Comparison of ENCODE assay signal across 10 cellular contexts in the genomic region with DNA sequence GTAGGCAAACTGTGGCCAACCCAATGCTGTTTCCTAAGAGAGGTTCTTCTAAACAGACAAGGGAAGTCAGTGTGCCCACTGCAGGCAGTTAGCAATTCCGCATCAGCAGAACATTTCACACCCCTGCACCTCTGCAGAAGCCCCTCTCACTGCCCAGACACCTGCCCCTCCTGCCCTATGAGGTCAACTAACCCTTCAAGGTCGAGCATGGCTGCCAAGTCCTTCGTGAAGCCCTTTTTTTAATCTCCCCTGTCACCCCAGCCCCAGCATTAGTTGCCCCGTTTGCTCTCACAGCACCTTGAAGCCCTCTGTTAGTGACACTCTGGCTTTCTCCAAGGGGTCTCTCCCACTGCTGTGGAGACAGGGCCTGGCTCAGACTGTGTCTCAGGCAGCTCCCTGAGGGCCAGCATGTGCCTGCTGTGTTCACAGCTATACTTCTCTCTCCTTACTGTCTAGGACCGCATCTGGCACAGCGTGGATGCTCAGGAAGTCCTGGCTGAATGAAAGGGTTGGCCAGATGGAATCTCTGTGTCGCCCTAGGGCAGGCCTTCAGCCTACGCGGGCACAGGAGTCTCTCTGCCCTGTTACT. TPM values are rescaled to one million over a fixed set of nuclear protein-coding genes. Genes with fewer than 3 reads are reported as not detected.
A peak's percentile ranks its signal among the peaks of the same experiment; 100 is the strongest.
DNase-seq lines count a peak whose midpoint lies in the region; ATAC-seq and TF ChIP-seq lines count a peak whose summit lies in the region.
"Had no signal": no experiment of that assay in that cellular context is flagged by ENCODE, and none has a peak within 500 bp of the region (broad histone marks: within the 10 kb centered on the region; RNA-seq: fewer than 3 reads in every experiment).

No MANE protein-coding gene starts in this region.

- peaks cover 70% of the 10 kb centered on the region for H3K79me2 ChIP-seq in PC-9 (ENCODE audit: low read depth)

- peak overlapping the region; percentile 84 for H3K27ac Mint-ChIP-seq in Calu3 (ENCODE audit: unreplicated experiment)
- H3K27ac Mint-ChIP-seq: progenitor cell of endocrine pancreas had no signal

- TF ChIP-seq POLR2A in sigmoid colon (IDR thresholded peaks at IDR 0.05), result no peak

- intact Hi-C loops in Calu3 (cut with micrococcal nuclease; ENCODE audit: unreplicated experiment) (no loop called here), PC-9 (cut with micrococcal nuclease; ENCODE audit: unreplicated experiment) (loop anchor here (5.0 kb wide), 1 partner anchor 429 kb away; a partner anchor contains a TSS), sigmoid colon (cut with DNase I) (no loop called here)

- BruUV-seq in Calu3 (replicated peaks; lab: Mats Ljungman, UMichigan) (no TSS peak), PC-9 (replicated peaks; lab: Mats Ljungman, UMichigan) (no TSS peak)

- CTCF ChIA-PET in Calu3 (lab: Charles Lee) (interaction anchor here (0.7 to 3.3 kb wide), 3 partner anchors 11 to 24 kb away, joined by 3 to 19 read pairs (median 3); no protein-coding TSS in a partner anchor), PC-9 (lab: Charles Lee) (no interaction called here)

- H2AFZ ChIP-seq in PC-9, result no peak overlapping the region

- no peak for ATAC-seq in GM18868 (IDR thresholded peaks at IDR 0.05; ENCODE audit: unreplicated experiment)
- no peak for ATAC-seq in HG03159 (IDR thresholded peaks at IDR 0.05; ENCODE audit: unreplicated experiment)
- ATAC-seq in GM18867 (IDR thresholded peaks at IDR 0.05; ENCODE audit: unreplicated experiment), result no peak

- H3K9me3 Mint-ChIP-seq in Calu3 (ENCODE audit: low read depth, unreplicated experiment), result no peaks in the 10 kb centered on the region

- H3K4me2 ChIP-seq in PC-9, result peak overlapping the region; percentile 78

- H3K27me3 ChIP-seq in PC-9 (ENCODE audit: insufficient read depth, low read depth) (no peaks in the 10 kb centered on the region), duodenal mucosa (ENCODE audit: control insufficient read depth in 1 of 2, insufficient read depth in 2 of 2, low read length in 2 of 2) (no peaks in the 10 kb centered on the region), sigmoid colon (no peaks in the 10 kb centered on the region)

- H3K9ac ChIP-seq in duodenal mucosa (ENCODE audit: low read depth in 1 of 2, low read length in 2 of 2), result no peak overlapping the region

- WGBS in sigmoid colon, 2 donors, result 88 to 89% methylated on average over 9 of the region's 9 CpGs

- POLR2A ChIA-PET in PC-9 (lab: Charles Lee; ENCODE audit: unreplicated experiment), result interaction anchor here (0.6 kb wide), 1 partner anchor 28 kb away, joined by 7 read pairs; no protein-coding TSS in a partner anchor

- H3F3A ChIP-seq in PC-9 (ENCODE audit: insufficient read depth, low read depth), result peaks cover 84% of the 10 kb centered on the region

- H3K36me3 ChIP-seq in PC-9 (ENCODE audit: low read depth), result peaks cover 25% of the 10 kb centered on the region
- H3K36me3 ChIP-seq in duodenal mucosa (ENCODE audit: control insufficient read depth in 1 of 2, insufficient read depth in 2 of 2, low read length in 2 of 2), result peaks cover 0 to 4% of the 10 kb centered on the region in 2 donors
- no peaks in the 10 kb centered on the region for H3K36me3 ChIP-seq in sigmoid colon

- no peak for TF ChIP-seq EP300 in sigmoid colon (IDR thresholded peaks at IDR 0.05)

- no peaks in the 10 kb centered on the region for H3K9me2 ChIP-seq in PC-9 (ENCODE audit: insufficient read depth)

- H3K4me3 ChIP-seq in PC-9 (no peak overlapping the region; the same call in 1 of the 2 replicates), duodenal mucosa (ENCODE audit: low read depth in 1 of 2, low read length in 2 of 2) (no peak overlapping the region), sigmoid colon (no peak overlapping the region)

- H3K9me3 ChIP-seq in PC-9 (ENCODE audit: insufficient read depth, low read depth) (no peaks in the 10 kb centered on the region), duodenal mucosa (ENCODE audit: control insufficient read depth in 1 of 2, low read length in 2 of 2) (no peaks in the 10 kb centered on the region), sigmoid colon (no peaks in the 10 kb centered on the region)

- no peaks in the 10 kb centered on the region for H4K20me1 ChIP-seq in PC-9 (ENCODE audit: insufficient read depth)

- DNase-seq in Calu3 (no peak), PC-9 (no peak), sigmoid colon (peak; percentile 19), AG08395 (ENCODE audit: low spot score) (no peak)
- DNase-seq: SHP77 treated with DMSO at 0.1 percent for 48 hours had no signal

- H3K4me1 ChIP-seq in PC-9 (replicated peaks; ENCODE audit: insufficient read depth) (peaks cover 98% of the 10 kb centered on the region), duodenal mucosa (ENCODE audit: control insufficient read depth in 1 of 2, insufficient read depth in 2 of 2, low read length in 2 of 2) (peaks cover 82 to 86% of the 10 kb centered on the region in 2 donors), sigmoid colon (peaks cover 0 to 44% (median 42%) of the 10 kb centered on the region in 4 donors)

- H3K4me1 Mint-ChIP-seq in Calu3 (ENCODE audit: low read depth, unreplicated experiment), result peaks cover 89% of the 10 kb centered on the region

- H3K4me3 Mint-ChIP-seq in Calu3 (ENCODE audit: low read depth, unreplicated experiment), result peak overlapping the region; percentile 45

- peaks cover 85% of the 10 kb centered on the region for H3K36me3 Mint-ChIP-seq in Calu3 (ENCODE audit: insufficient read depth, unreplicated experiment)

- peak overlapping the region; percentile 99 for H3K27ac ChIP-seq in PC-9
- peak overlapping the region; percentile 48 for H3K27ac ChIP-seq in duodenal mucosa (ENCODE audit: low read depth, low read length)
- H3K27ac ChIP-seq in sigmoid colon, result no peak overlapping the region

- no peaks in the 10 kb centered on the region for H3K27me3 Mint-ChIP-seq in Calu3 (ENCODE audit: unreplicated experiment)
- H3K27me3 Mint-ChIP-seq: progenitor cell of endocrine pancreas had no signal

- TF ChIP-seq CTCF in Calu3 (IDR thresholded peaks at IDR 0.05; ENCODE audit: unreplicated experiment) (no peak), PC-9 (conservative IDR thresholded peaks at IDR 0.05) (no peak), sigmoid colon (IDR thresholded peaks at IDR 0.05) (no peak)

RNA-seq across cellular contexts. Expression of a gene that starts 20.0 kb away (rescaled TPM):
- 163 and 183 TPM in 2 replicates for total RNA-seq in Calu3 (2022)
- total RNA-seq in PC-9 (2021), result 327 and 337 TPM in 2 replicates
- total RNA-seq in sigmoid colon, result 10 to 100 TPM in 3 of 4 donors, 1 to 10 TPM in 1; 7.7 to 33.5 (median 15.3) TPM
- polyA plus RNA-seq in sigmoid colon, result 10 to 100 TPM in 1 of 3 donors, 1 to 10 TPM in 2; 4.2 to 44.9 (median 8.8) TPM

Comparison
In these comparisons a context has a peak if more than half of its experiments do, and no peak if none do; other contexts are left out.
1. H3K27ac ChIP-seq: peak in PC-9 (single experiment) and duodenal mucosa (single experiment); none in sigmoid colon (0 of 4).